8 cellular contexts compared by ENCODE assay signal in the genomic region with DNA sequence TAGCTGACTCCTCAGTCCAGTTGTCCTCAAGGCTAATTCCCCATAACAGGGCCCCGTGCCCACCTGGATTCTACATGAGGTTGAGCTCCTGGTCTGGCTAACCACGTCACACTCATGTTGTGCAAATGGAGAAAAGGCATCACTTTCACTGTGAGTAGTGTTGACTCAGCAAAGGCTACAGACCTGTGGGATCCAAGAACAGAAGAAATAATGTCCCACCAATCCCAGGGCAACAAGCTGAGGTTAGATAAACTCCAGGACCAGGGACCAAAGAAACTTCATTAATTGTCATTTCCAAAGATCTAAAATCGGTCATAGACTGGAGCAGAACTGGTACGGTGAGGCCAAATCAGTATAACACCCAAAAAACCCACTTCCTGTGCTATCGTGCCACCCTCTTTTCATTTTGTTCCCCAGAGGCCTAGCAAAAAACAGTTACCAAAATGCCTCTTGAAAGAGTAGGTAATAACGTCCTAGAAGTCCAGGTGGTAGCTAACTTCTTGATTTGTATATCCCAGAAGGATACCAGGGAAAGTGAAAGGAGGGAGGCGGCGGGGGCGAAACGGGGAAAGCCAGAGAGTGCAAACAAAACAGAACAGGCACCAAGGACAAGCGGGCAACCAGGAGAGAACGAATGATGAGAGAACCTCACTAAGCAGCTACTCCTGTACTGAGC. TPM values are rescaled to one million over a fixed set of nuclear protein-coding genes. Genes with fewer than 3 reads are reported as not detected.
DNase-seq lines count a peak whose midpoint lies in the region; ATAC-seq and TF ChIP-seq lines count a peak whose summit lies in the region.

No MANE protein-coding gene starts in this region.

- peaks cover 42% of the 10 kb centered on the region for H3K4me1 Mint-ChIP-seq in activated CD8-positive, alpha-beta T cell treated with anti-CD3 and anti-CD28 coated beads for 36 hours (ENCODE audit: low read depth)

- peaks cover 38% of the 10 kb centered on the region for H3K36me3 Mint-ChIP-seq in activated CD8-positive, alpha-beta T cell treated with anti-CD3 and anti-CD28 coated beads for 36 hours (ENCODE audit: low read depth)

- H3K27ac Mint-ChIP-seq in activated CD8-positive, alpha-beta T cell treated with anti-CD3 and anti-CD28 coated beads for 36 hours, result peak overlapping the region; percentile 98

- no peaks in the 10 kb centered on the region for H3K27me3 ChIP-seq in SK-N-SH (ENCODE audit: insufficient read depth)

- peak overlapping the region; percentile 94 for H3K4me3 Mint-ChIP-seq in activated CD8-positive, alpha-beta T cell treated with anti-CD3 and anti-CD28 coated beads for 36 hours

- WGBS in SK-N-SH (ENCODE audit: low lambda C conversion rate), result 60% methylated on average over 12 of the region's 12 CpGs

- H3K4me3 ChIP-seq in SK-N-SH (ENCODE audit: low read depth in 2 of 2, low read length in 1 of 2), result peak overlapping the region; percentile 78 to 99; a peak in 2 of 4 replicates
- H3K4me3 ChIP-seq in fibroblast of the aortic adventitia (ENCODE audit: low read depth, low read length), result peak overlapping the region; percentile 97

- peak overlapping the region; percentile 96 for H3K4me2 ChIP-seq in SK-N-SH

- CTCF ChIA-PET in SK-N-SH (lab: Yijun Ruan, JAX), result interaction anchor here (2.0 to 2.6 kb wide), 2 partner anchors 124 to 439 kb away, joined by 8 to 9 read pairs; a partner anchor contains a TSS
- CTCF ChIA-PET in activated CD8-positive, alpha-beta T cell treated with anti-CD3 and anti-CD28 coated beads for 36 hours (lab: Charles Lee), result interaction anchor here (0.6 to 11.6 kb wide), 9 partner anchors 9 to 1009 kb away, joined by 3 to 125 read pairs (median 3); a partner anchor contains a TSS

- no peaks in the 10 kb centered on the region for H3K9me2 ChIP-seq in SK-N-SH

- TF ChIP-seq EP300 in SK-N-SH (IDR thresholded peaks at IDR 0.05; ENCODE audit: borderline replicate concordance in 1 of 2, low read depth in 1 of 2, low read length in 1 of 2), result no peak

- H3K4me1 ChIP-seq in SK-N-SH (ENCODE audit: control insufficient read depth in 1 of 2, insufficient read depth in 2 of 2, low read depth in 1 of 2, low read length in 1 of 2), result peaks cover 9 to 22% of the 10 kb centered on the region in 2 experiments; a peak in 3 of 4 replicates

- ATAC-seq in SK-N-SH treated with all-trans-retinoic acid at 6 μM for 48 hours, result no peak
- peak; percentile 59 for ATAC-seq in activated CD8-positive, alpha-beta T cell treated with anti-CD3 and anti-CD28 coated beads for 36 hours
- ATAC-seq in GM19328 (IDR thresholded peaks at IDR 0.05; ENCODE audit: unreplicated experiment), result no peak
- no peak for ATAC-seq in HG02938 (IDR thresholded peaks at IDR 0.05; ENCODE audit: unreplicated experiment)

- no peak overlapping the region for H3K27ac ChIP-seq in SK-N-SH (ENCODE audit: low read depth in 2 of 2, low read length in 1 of 2)

- H3F3A ChIP-seq in SK-N-SH (replicated peaks; ENCODE audit: insufficient read depth), result peaks cover 15% of the 10 kb centered on the region

- no peak for TF ChIP-seq RAD21 in SK-N-SH (IDR thresholded peaks at IDR 0.05; ENCODE audit: low read length)

- peaks cover 3% of the 10 kb centered on the region; the same call in 1 of the 2 replicates for H4K20me1 ChIP-seq in SK-N-SH (ENCODE audit: insufficient read depth)

- H3K9ac ChIP-seq in SK-N-SH, result peak overlapping the region; percentile 87; the same call in 1 of the 2 replicates

- H3K27me3 Mint-ChIP-seq in activated CD8-positive, alpha-beta T cell treated with anti-CD3 and anti-CD28 coated beads for 36 hours, result no peaks in the 10 kb centered on the region

- TF ChIP-seq CTCF in SK-N-SH (IDR thresholded peaks at IDR 0.05) (no peak), fibroblast of the aortic adventitia (IDR thresholded peaks at IDR 0.05; ENCODE audit: insufficient read depth, low read length) (no peak)
- no peak for TF ChIP-seq CTCF in activated CD8-positive, alpha-beta T cell treated with anti-CD3 and anti-CD28 coated beads for 36 hours (IDR thresholded peaks at IDR 0.05)

- no peaks in the 10 kb centered on the region for H3K9me3 ChIP-seq in SK-N-SH

- POLR2A ChIA-PET in SK-N-SH (lab: Yijun Ruan, JAX), result interaction anchor here (0.8 kb wide), 1 partner anchor 9 kb away, joined by 3 read pairs; no protein-coding TSS in a partner anchor
- POLR2A ChIA-PET in activated CD8-positive, alpha-beta T cell treated with anti-CD3 and anti-CD28 coated beads for 36 hours (lab: Charles Lee), result interaction anchor here (0.7 to 4.0 kb wide), 17 partner anchors 9 to 1028 kb away, joined by 3 to 29 read pairs (median 3); a partner anchor contains a TSS

- intact Hi-C loops in activated CD8-positive, alpha-beta T cell treated with anti-CD3 and anti-CD28 coated beads for 36 hours (cut with micrococcal nuclease), result loop anchor here (5.0 kb wide), 2 partner anchors 37 to 53 kb away; a partner anchor contains a TSS

- H3K79me2 ChIP-seq in SK-N-SH (ENCODE audit: insufficient read depth), result peaks cover 55% of the 10 kb centered on the region

- H2AFZ ChIP-seq in SK-N-SH (ENCODE audit: low read depth), result no peak overlapping the region

- no peaks in the 10 kb centered on the region for H3K9me3 Mint-ChIP-seq in activated CD8-positive, alpha-beta T cell treated with anti-CD3 and anti-CD28 coated beads for 36 hours

- H3K36me3 ChIP-seq in SK-N-SH (replicated peaks in 1 of 2; ENCODE audit: control insufficient read depth in 1 of 2, insufficient read depth in 2 of 2, low read length in 1 of 2), result peaks cover 10 to 45% of the 10 kb centered on the region in 2 experiments

- DNase-seq in SK-N-SH (no peak), fibroblast of the aortic adventitia (ENCODE audit: low read depth) (no peak), NCI-H128 (lab: John Stamatoyannopoulos, UW; ENCODE audit: unreplicated experiment) (no peak)
- peak; percentile 79 for DNase-seq in activated CD8-positive, alpha-beta T cell treated with anti-CD3 and anti-CD28 coated beads for 36 hours
- peak; percentile 8 to 34 for DNase-seq in stimulated activated CD8-positive, alpha-beta memory T cell treated with anti-CD3 and anti-CD28 coated beads, Interleukin-7, amount 100 ng/mL, for 4 hours (ENCODE audit: low read depth in 2 of 2)

TF ChIP-seq in SK-N-SH, 30 proteins besides CTCF, POLR2A, EP300 and RAD21:
- no peak for TF ChIP-seq NFIC (IDR thresholded peaks at IDR 0.05; ENCODE audit: borderline replicate concordance)
- no peak for TF ChIP-seq CHD2 (IDR thresholded peaks at IDR 0.05; ENCODE audit: low read length, partially characterized antibody)

TF ChIP-seq in SK-N-SH treated with all-trans-retinoic acid at 6 μM for 48 hours, 23 proteins besides CTCF, POLR2A, EP300 and RAD21 (continues in another document):
- TF ChIP-seq TOX (CRISPR knock-in tag; IDR thresholded peaks at IDR 0.05; ENCODE audit: borderline replicate concordance), result no peak
- TF ChIP-seq RARB (CRISPR knock-in tag; IDR thresholded peaks at IDR 0.05), result no peak
- no peak for TF ChIP-seq ZNF565 (CRISPR knock-in tag; conservative IDR thresholded peaks at IDR 0.05; ENCODE audit: low read depth)
- no peak for TF ChIP-seq ZNF8 (CRISPR knock-in tag; IDR thresholded peaks at IDR 0.05)
- TF ChIP-seq SNAI2 (CRISPR knock-in tag; IDR thresholded peaks at IDR 0.05), result no peak
- no peak for TF ChIP-seq TCF4 (CRISPR knock-in tag; IDR thresholded peaks at IDR 0.05; ENCODE audit: borderline replicate concordance)
- TF ChIP-seq ZFP30 (CRISPR knock-in tag; IDR thresholded peaks at IDR 0.05), result no peak

RNA-seq across cellular contexts. Expression of a gene that starts 1.4 kb away (rescaled TPM):
- 49.7 and 52.1 TPM in 2 replicates for polyA plus RNA-seq in SK-N-SH (2012; rRNA removed)
- 22.8 and 36.1 TPM in 2 replicates for polyA plus RNA-seq in SK-N-SH (2012; cell fraction: cytosol; rRNA removed)
- polyA plus RNA-seq in SK-N-SH (2012; cell fraction: nucleus; rRNA removed), result 133 and 171 TPM in 2 replicates
- 100 to 1,000 TPM in 1 of 2 experiments, 10 to 100 TPM in 1; 98.8 to 107 TPM for total RNA-seq in activated CD8-positive, alpha-beta T cell treated with anti-CD3 and anti-CD28 coated beads for 36 hours
- total RNA-seq in fibroblast of the aortic adventitia (ENCODE audit: low replicate concordance), result 42.6 and 46.3 TPM in 2 replicates

RNA-seq across cellular contexts. Expression of a gene that starts 2.0 kb away (rescaled TPM):
- 11.9 and 15.4 TPM in 2 replicates for polyA plus RNA-seq in SK-N-SH (2012; rRNA removed)
- polyA plus RNA-seq in SK-N-SH (2012; cell fraction: cytosol; rRNA removed), result 10.4 and 11.4 TPM in 2 replicates
- 25.9 and 36.4 TPM in 2 replicates for polyA plus RNA-seq in SK-N-SH (2012; cell fraction: nucleus; rRNA removed)
- 10 to 100 TPM; 14.7 to 18.3 TPM for total RNA-seq in activated CD8-positive, alpha-beta T cell treated with anti-CD3 and anti-CD28 coated beads for 36 hours
- total RNA-seq in fibroblast of the aortic adventitia (ENCODE audit: low replicate concordance), result 15.4 and 19.3 TPM in 2 replicates

RNA-seq across cellular contexts. Expression of a gene that starts 31.3 kb away (rescaled TPM):
- 519 and 811 TPM in 2 replicates for polyA plus RNA-seq in SK-N-SH (2012; rRNA removed)
- polyA plus RNA-seq in SK-N-SH (2012; cell fraction: cytosol; rRNA removed), result 447 and 526 TPM in 2 replicates
- 571 and 676 TPM in 2 replicates for polyA plus RNA-seq in SK-N-SH (2012; cell fraction: nucleus; rRNA removed)
- total RNA-seq in activated CD8-positive, alpha-beta T cell treated with anti-CD3 and anti-CD28 coated beads for 36 hours, result 1 to 10 TPM; 2.0 to 2.5 TPM
- 369 and 631 TPM in 2 replicates for total RNA-seq in fibroblast of the aortic adventitia (ENCODE audit: low replicate concordance)

RNA-seq across cellular contexts. Expression of a gene that starts 51.9 kb away (rescaled TPM):
- 17.3 and 17.5 TPM in 2 replicates for polyA plus RNA-seq in SK-N-SH (2012; rRNA removed)
- polyA plus RNA-seq in SK-N-SH (2012; cell fraction: cytosol; rRNA removed), result 8.0 and 12.6 TPM in 2 replicates
- polyA plus RNA-seq in SK-N-SH (2012; cell fraction: nucleus; rRNA removed), result 39.5 and 52.3 TPM in 2 replicates
- total RNA-seq in activated CD8-positive, alpha-beta T cell treated with anti-CD3 and anti-CD28 coated beads for 36 hours, result 10 to 100 TPM; 16.6 to 17.3 TPM
- 8.6 and 12.9 TPM in 2 replicates for total RNA-seq in fibroblast of the aortic adventitia (ENCODE audit: low replicate concordance)

Comparison
In these comparisons a context has a peak if more than half of its experiments do, and no peak if none do; other contexts are left out.
1. DNase-seq: peak in activated CD8-positive, alpha-beta T cell treated with anti-CD3 and anti-CD28 coated beads for 36 hours (single experiment) and stimulated activated CD8-positive, alpha-beta memory T cell treated with anti-CD3 and anti-CD28 coated beads, Interleukin-7, amount 100 ng/mL, for 4 hours (2 of 2); none in SK-N-SH (single experiment), fibroblast of the aortic adventitia (single experiment) and NCI-H128 (single experiment).
2. RNA of a gene that starts 31.3 kb away (total RNA-seq): 369 to 631 TPM in fibroblast of the aortic adventitia; 2.0 to 2.5 TPM in activated CD8-positive, alpha-beta T cell treated with anti-CD3 and anti-CD28 coated beads for 36 hours; every median in the first group is over 100 times any median in the second.